Comparison of ENCODE assay signal across 1 cellular context in genomic region chr5:86617756-86618577, GRCh38.
TF ChIP-seq lines count a peak whose summit lies in the region.

Gene COX7C, plus strand, starts transcription at chr5:86617941. Its CDS starts 115 bp downstream, at chr5:86618056.

TF ChIP-seq in H1, 55 proteins besides CTCF, POLR2A, EP300 and RAD21 (continued from another document):
- TF ChIP-seq SIN3A (conservative IDR thresholded peaks at IDR 0.05 in 1 of 2, IDR thresholded peaks at IDR 0.05 in 1 of 2; ENCODE audit: low read depth in 1 of 2, low read length in 2 of 2) (peak; percentile 75 to 81; a peak in 3 of 4 replicates), KDM1A (IDR thresholded peaks at IDR 0.05; ENCODE audit: borderline replicate concordance, low read length) (no peak), SP4 (IDR thresholded peaks at IDR 0.05; ENCODE audit: low read length) (peak; percentile 32; the same call in 1 of the 2 replicates), POLR2AphosphoS5 (IDR thresholded peaks at IDR 0.05; ENCODE audit: low read depth, low read length) (peak; percentile 89), JUN (IDR thresholded peaks at IDR 0.05; ENCODE audit: low read depth, low read length) (no peak), SRF (IDR thresholded peaks at IDR 0.05; ENCODE audit: low read depth, low read length) (no peak; the same call in 1 of the 2 replicates), SP1 (IDR thresholded peaks at IDR 0.05; ENCODE audit: low read depth, low read length) (peak; percentile 29; the same call in 1 of the 2 replicates), KDM4A (IDR thresholded peaks at IDR 0.05; ENCODE audit: low read depth, low read length, severe bottlenecking) (peak; percentile 41), ATF2 (IDR thresholded peaks at IDR 0.05; ENCODE audit: low read length) (no peak), MAFK (IDR thresholded peaks at IDR 0.05; ENCODE audit: low read depth, low read length) (no peak), TAF7 (optimal IDR thresholded peaks at IDR 0.05; ENCODE audit: borderline replicate concordance, low read depth, low read length) (peak; percentile 96), KDM5A (IDR thresholded peaks at IDR 0.05; ENCODE audit: low read length) (peak; percentile 46; the same call in 1 of the 2 replicates), SIX5 (IDR thresholded peaks at IDR 0.05; ENCODE audit: low read depth, low read length) (peak; percentile 97), CTBP2 (IDR thresholded peaks at IDR 0.05; ENCODE audit: borderline replicate concordance, insufficient read depth, insufficient read length, low read length) (no peak), GTF2F1 (IDR thresholded peaks at IDR 0.05; ENCODE audit: borderline replicate concordance, low read depth, low read length) (no peak), HDAC2 (IDR thresholded peaks at IDR 0.05; ENCODE audit: borderline replicate concordance in 1 of 2, low read depth in 2 of 2, low read length in 2 of 2) (no peak), YY1 (IDR thresholded peaks at IDR 0.05; ENCODE audit: low read depth, low read length) (peak; percentile 90), CHD2 (IDR thresholded peaks at IDR 0.05; ENCODE audit: low read length) (0 out of 2 replicates have a peak, but pooled peaks have one; percentile 11), CREB1 (IDR thresholded peaks at IDR 0.05) (peak; percentile 76), TAF1 (IDR thresholded peaks at IDR 0.05; ENCODE audit: low read depth, low read length) (peak; percentile 96), CEBPB (IDR thresholded peaks at IDR 0.05; ENCODE audit: low read depth, low read length) (no peak), JUND (IDR thresholded peaks at IDR 0.05; ENCODE audit: low read length) (no peak), TBP (IDR thresholded peaks at IDR 0.05; ENCODE audit: low read depth, low read length) (peak; percentile 90), CHD1 (IDR thresholded peaks at IDR 0.05; ENCODE audit: low read depth, low read length) (0 out of 2 replicates have a peak, but pooled peaks have one; percentile 67), CBX5 (IDR thresholded peaks at IDR 0.05; ENCODE audit: low read depth, low read length) (no peak), SAP30 (IDR thresholded peaks at IDR 0.05; ENCODE audit: insufficient read depth, insufficient replicate concordance, low read length) (no peak), ZNF274 (IDR thresholded peaks at IDR 0.05; ENCODE audit: borderline replicate concordance, extremely low read depth, low read length) (no peak), USF2 (IDR thresholded peaks at IDR 0.05; ENCODE audit: low read length) (no peak), TCF12 (IDR thresholded peaks at IDR 0.05; ENCODE audit: low read depth, low read length) (no peak), PHF8 (conservative IDR thresholded peaks at IDR 0.05; ENCODE audit: low read depth, low read length) (peak; percentile 93), POU5F1 (IDR thresholded peaks at IDR 0.05; ENCODE audit: low read depth, low read length) (0 out of 2 replicates have a peak, but pooled peaks have one; percentile 2), ASH2L (IDR thresholded peaks at IDR 0.05; ENCODE audit: low read length) (peak; percentile 90), TEAD4 (IDR thresholded peaks at IDR 0.05; ENCODE audit: low read depth, low read length) (no peak), HDAC6 (IDR thresholded peaks at IDR 0.05; ENCODE audit: low read depth, low read length) (no peak), EGR1 (IDR thresholded peaks at IDR 0.05; ENCODE audit: borderline replicate concordance, low read depth, low read length) (no peak)
- TF ChIP-seq, protein P1, sequence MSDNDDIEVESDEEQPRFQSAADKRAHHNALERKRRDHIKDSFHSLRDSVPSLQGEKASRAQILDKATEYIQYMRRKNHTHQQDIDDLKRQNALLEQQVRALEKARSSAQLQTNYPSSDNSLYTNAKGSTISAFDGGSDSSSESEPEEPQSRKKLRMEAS (IDR thresholded peaks at IDR 0.05), result peak; percentile 38; the same call in 1 of the 2 replicates
- TF ChIP-seq, protein P2, sequence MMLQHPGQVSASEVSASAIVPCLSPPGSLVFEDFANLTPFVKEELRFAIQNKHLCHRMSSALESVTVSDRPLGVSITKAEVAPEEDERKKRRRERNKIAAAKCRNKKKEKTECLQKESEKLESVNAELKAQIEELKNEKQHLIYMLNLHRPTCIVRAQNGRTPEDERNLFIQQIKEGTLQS (IDR thresholded peaks at IDR 0.05; ENCODE audit: insufficient read depth, low read depth, low read length), result no peak; the same call in 1 of the 2 replicates
TF ChIP-seq in H1: peak in this region for 19.
